Comparison of ENCODE assay signal across 18 cellular contexts in genomic region chr10:47023237-47024045, GRCh38.
A peak's percentile ranks its signal among the peaks of the same experiment; 100 is the strongest.
DNase-seq lines count a peak whose midpoint lies in the region; ATAC-seq and TF ChIP-seq lines count a peak whose summit lies in the region.
"Had no signal": no experiment of that assay in that cellular context is flagged by ENCODE, and none has a peak within 500 bp of the region (broad histone marks: within the 10 kb centered on the region; RNA-seq: fewer than 3 reads in every experiment).

No MANE protein-coding gene starts in this region.

- H3K4me3 ChIP-seq in right cardiac atrium (ENCODE audit: low read length) (no peak overlapping the region), sigmoid colon (no peak overlapping the region), esophagus muscularis mucosa (no peak overlapping the region)
- H3K4me3 ChIP-seq: thoracic aorta had no signal

- H3K9me3 ChIP-seq in right cardiac atrium (ENCODE audit: control insufficient read depth, low read length) (no peaks in the 10 kb centered on the region), sigmoid colon (no peaks in the 10 kb centered on the region), esophagus muscularis mucosa (no peaks in the 10 kb centered on the region)
- H3K9me3 ChIP-seq: thoracic aorta had no signal

- H3K27ac ChIP-seq in right cardiac atrium (ENCODE audit: low read length) (no peak overlapping the region), sigmoid colon (peak overlapping the region in 1 of 4 donors; percentile 3), esophagus muscularis mucosa (replicated peaks in 1 of 4) (peak overlapping the region in 2 of 4 donors; percentile 20 to 43)
- H3K27ac ChIP-seq: 22Rv1, C4-2B, thoracic aorta had no signal

- TF ChIP-seq EP300 in sigmoid colon (IDR thresholded peaks at IDR 0.05) (no peak), esophagus muscularis mucosa (IDR thresholded peaks at IDR 0.05) (no peak)

- H3K27me3 ChIP-seq in right cardiac atrium (ENCODE audit: control insufficient read depth, insufficient read depth) (no peaks in the 10 kb centered on the region), sigmoid colon (no peaks in the 10 kb centered on the region), esophagus muscularis mucosa (no peaks in the 10 kb centered on the region)

- intact Hi-C loops in right cardiac atrium (cut with DNase I) = loop anchor here in 1 of 4 donors (2.0 kb wide), 1 partner anchor 289 kb away; no protein-coding TSS in a partner anchor
- intact Hi-C loops in sigmoid colon (cut with DNase I) = loop anchor here (2.0 kb wide), 1 partner anchor 287 kb away; no protein-coding TSS in a partner anchor
- intact Hi-C loops in esophagus muscularis mucosa (cut with DNase I) = loop anchor here (2.0 kb wide), 1 partner anchor 289 kb away; no protein-coding TSS in a partner anchor

- 64% methylated on average over 17 of the region's 17 CpGs for WGBS in right cardiac atrium
- WGBS in sigmoid colon, 2 donors = 72 to 78% methylated on average over 17 of the region's 17 CpGs
- 84% methylated on average over 16 of the region's 17 CpGs for WGBS in esophagus muscularis mucosa

- peak; percentile 48 to 55 for ATAC-seq in right cardiac atrium
- ATAC-seq in activated CD4-positive, CD25-positive, alpha-beta regulatory T cell treated with anti-CD3 and anti-CD28 coated beads, Interleukin-2, amount 50 U/mL, for 24 hours = no peak
- ATAC-seq: naive thymus-derived CD4-positive, alpha-beta T cell; PC-3 had no signal

- H3K4me1 ChIP-seq in right cardiac atrium (ENCODE audit: control insufficient read depth, insufficient read depth, low read length) (no peaks in the 10 kb centered on the region), sigmoid colon (no peaks in the 10 kb centered on the region), esophagus muscularis mucosa (peaks cover 0 to 20% (median 13%) of the 10 kb centered on the region in 4 donors)

- no peak for TF ChIP-seq POLR2A in sigmoid colon (IDR thresholded peaks at IDR 0.05)
- no peak for TF ChIP-seq POLR2A in esophagus muscularis mucosa (IDR thresholded peaks at IDR 0.05; ENCODE audit: low read depth)

- peak; percentile 13 for DNase-seq in DMS 273 (lab: John Stamatoyannopoulos, UW; ENCODE audit: unreplicated experiment)
- no peak for DNase-seq in DMS 273 treated with DMSO at 0.1 percent for 48 hours (lab: John Stamatoyannopoulos, UW)
- DNase-seq in SK-N-DZ (ENCODE audit: low spot score) = peak; percentile 16
- peak in 1 of 3 donors; percentile 70 for DNase-seq in right cardiac atrium
- peak; percentile 66 for DNase-seq in sigmoid colon
- DNase-seq in NCI-H1417 treated with DMSO at 0.1 percent for 48 hours (lab: John Stamatoyannopoulos, UW) = no peak
- DNase-seq in esophagus muscularis mucosa (ENCODE audit: extremely low spot score) = no peak
- DNase-seq: DND-41; effector memory CD4-positive, alpha-beta T cell; MM.1S; naive thymus-derived CD4-positive, alpha-beta T cell; NCI-H2081; PC-3; stimulated activated CD4-positive, alpha-beta T cell treated with anti-CD3 and anti-CD28 coated beads, Interleukin-2, amount 100 ng/mL, for 48 hours had no signal

- H3K36me3 ChIP-seq in sigmoid colon (no peaks in the 10 kb centered on the region), esophagus muscularis mucosa (no peaks in the 10 kb centered on the region)
- H3K36me3 ChIP-seq: thoracic aorta had no signal

- no peak for TF ChIP-seq CTCF in sigmoid colon (IDR thresholded peaks at IDR 0.05)
- no peak for TF ChIP-seq CTCF in esophagus muscularis mucosa (IDR thresholded peaks at IDR 0.05)

Comparison
In these comparisons a context has a peak if more than half of its experiments do, and no peak if none do; other contexts are left out.
1. DNase-seq: peak in DMS 273 (single experiment), SK-N-DZ (single experiment) and sigmoid colon (single experiment); none in DMS 273 treated with DMSO at 0.1 percent for 48 hours (single experiment), NCI-H1417 treated with DMSO at 0.1 percent for 48 hours (single experiment) and esophagus muscularis mucosa (single experiment).
2. ATAC-seq: peak in right cardiac atrium (2 of 2); none in activated CD4-positive, CD25-positive, alpha-beta regulatory T cell treated with anti-CD3 and anti-CD28 coated beads, Interleukin-2, amount 50 U/mL, for 24 hours (0 of 2).